ENCODE assay signal across 1 cellular context in the genomic region with DNA sequence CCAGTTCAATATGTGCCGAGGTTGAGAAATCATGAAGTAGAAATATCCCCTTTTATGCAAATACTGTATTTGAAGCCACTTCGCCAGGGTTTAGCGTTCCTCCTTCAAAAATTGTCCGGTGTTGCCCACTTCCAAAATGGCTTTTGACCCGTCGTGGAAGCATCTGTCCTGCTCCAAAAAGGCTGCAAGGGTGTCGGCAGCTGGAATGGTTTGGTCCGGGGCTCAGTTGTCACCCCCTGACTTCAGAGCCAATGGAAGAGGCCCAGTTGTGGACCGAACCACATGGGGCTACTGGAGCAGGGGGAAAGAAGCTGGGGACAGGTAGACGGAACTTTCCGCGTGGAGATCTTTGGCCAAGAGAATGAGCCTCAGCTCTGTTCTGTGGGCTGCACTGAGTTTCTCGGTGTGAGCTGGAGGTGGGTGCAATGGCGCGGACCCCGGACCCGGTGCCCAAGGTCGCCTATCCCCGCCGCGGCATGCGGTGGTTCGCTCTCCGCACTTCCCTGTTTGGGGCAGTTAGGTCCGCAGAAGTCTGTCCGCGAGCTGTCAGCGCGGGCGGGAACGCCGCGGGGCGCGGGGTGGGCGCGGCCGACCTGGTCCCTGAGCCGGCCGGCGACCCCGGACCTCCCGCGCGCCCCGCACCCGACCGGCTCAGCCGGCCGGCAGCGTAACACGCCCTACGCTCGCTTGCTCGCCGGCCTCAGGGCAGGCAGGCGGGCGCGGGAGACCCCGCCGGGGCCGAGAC.
A peak's percentile ranks its signal among the peaks of the same experiment; 100 is the strongest.
TF ChIP-seq lines count a peak whose summit lies in the region.

A gene (plus strand): TSS at position 527 of the 745 bp plus-strand sequence. CDS start 259 bp downstream, outside the sequence.

TF ChIP-seq in K562, 482 proteins besides CTCF, POLR2A, EP300 and RAD21 (continued from another document and continues in another):
- peak; percentile 86 for TF ChIP-seq EP400 (IDR thresholded peaks at IDR 0.05)
- TF ChIP-seq, protein P1, sequence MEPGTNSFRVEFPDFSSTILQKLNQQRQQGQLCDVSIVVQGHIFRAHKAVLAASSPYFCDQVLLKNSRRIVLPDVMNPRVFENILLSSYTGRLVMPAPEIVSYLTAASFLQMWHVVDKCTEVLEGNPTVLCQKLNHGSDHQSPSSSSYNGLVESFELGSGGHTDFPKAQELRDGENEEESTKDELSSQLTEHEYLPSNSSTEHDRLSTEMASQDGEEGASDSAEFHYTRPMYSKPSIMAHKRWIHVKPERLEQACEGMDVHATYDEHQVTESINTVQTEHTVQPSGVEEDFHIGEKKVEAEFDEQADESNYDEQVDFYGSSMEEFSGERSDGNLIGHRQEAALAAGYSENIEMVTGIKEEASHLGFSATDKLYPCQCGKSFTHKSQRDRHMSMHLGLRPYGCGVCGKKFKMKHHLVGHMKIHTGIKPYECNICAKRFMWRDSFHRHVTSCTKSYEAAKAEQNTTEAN (CRISPR knock-in tag; IDR thresholded peaks at IDR 0.05) = peak; percentile 79; the same call in 1 of the 2 replicates
- TF ChIP-seq PTBP1 (IDR thresholded peaks at IDR 0.05; ENCODE audit: low read depth, low read length) = no peak
- TF ChIP-seq, protein P2, sequence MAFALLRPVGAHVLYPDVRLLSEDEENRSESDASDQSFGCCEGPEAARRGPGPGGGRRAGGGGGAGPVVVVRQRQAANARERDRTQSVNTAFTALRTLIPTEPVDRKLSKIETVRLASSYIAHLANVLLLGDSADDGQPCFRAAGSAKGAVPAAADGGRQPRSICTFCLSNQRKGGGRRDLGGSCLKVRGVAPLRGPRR (CRISPR knock-in tag; IDR thresholded peaks at IDR 0.05) = 0 out of 2 replicates have a peak, but pooled peaks have one; percentile 7
- no peak for TF ChIP-seq CBX8 (IDR thresholded peaks at IDR 0.05; ENCODE audit: borderline replicate concordance, extremely low read depth, low read depth, low read length, poor library complexity, severe bottlenecking)
- no peak for TF ChIP-seq PTTG1 (tag; IDR thresholded peaks at IDR 0.05; ENCODE audit: low read depth)
- TF ChIP-seq, protein P3, sequence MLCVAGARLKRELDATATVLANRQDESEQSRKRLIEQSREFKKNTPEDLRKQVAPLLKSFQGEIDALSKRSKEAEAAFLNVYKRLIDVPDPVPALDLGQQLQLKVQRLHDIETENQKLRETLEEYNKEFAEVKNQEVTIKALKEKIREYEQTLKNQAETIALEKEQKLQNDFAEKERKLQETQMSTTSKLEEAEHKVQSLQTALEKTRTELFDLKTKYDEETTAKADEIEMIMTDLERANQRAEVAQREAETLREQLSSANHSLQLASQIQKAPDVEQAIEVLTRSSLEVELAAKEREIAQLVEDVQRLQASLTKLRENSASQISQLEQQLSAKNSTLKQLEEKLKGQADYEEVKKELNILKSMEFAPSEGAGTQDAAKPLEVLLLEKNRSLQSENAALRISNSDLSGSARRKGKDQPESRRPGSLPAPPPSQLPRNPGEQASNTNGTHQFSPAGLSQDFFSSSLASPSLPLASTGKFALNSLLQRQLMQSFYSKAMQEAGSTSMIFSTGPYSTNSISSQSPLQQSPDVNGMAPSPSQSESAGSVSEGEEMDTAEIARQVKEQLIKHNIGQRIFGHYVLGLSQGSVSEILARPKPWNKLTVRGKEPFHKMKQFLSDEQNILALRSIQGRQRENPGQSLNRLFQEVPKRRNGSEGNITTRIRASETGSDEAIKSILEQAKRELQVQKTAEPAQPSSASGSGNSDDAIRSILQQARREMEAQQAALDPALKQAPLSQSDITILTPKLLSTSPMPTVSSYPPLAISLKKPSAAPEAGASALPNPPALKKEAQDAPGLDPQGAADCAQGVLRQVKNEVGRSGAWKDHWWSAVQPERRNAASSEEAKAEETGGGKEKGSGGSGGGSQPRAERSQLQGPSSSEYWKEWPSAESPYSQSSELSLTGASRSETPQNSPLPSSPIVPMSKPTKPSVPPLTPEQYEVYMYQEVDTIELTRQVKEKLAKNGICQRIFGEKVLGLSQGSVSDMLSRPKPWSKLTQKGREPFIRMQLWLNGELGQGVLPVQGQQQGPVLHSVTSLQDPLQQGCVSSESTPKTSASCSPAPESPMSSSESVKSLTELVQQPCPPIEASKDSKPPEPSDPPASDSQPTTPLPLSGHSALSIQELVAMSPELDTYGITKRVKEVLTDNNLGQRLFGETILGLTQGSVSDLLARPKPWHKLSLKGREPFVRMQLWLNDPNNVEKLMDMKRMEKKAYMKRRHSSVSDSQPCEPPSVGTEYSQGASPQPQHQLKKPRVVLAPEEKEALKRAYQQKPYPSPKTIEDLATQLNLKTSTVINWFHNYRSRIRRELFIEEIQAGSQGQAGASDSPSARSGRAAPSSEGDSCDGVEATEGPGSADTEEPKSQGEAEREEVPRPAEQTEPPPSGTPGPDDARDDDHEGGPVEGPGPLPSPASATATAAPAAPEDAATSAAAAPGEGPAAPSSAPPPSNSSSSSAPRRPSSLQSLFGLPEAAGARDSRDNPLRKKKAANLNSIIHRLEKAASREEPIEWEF (CRISPR knock-in tag; IDR thresholded peaks at IDR 0.05) = no peak
- peak; percentile 97 for TF ChIP-seq POLR2G (IDR thresholded peaks at IDR 0.05; ENCODE audit: low read depth, low read length)
- no peak for TF ChIP-seq EGR1 (conservative IDR thresholded peaks at IDR 0.05)
- TF ChIP-seq SAFB (IDR thresholded peaks at IDR 0.05; ENCODE audit: borderline replicate concordance, low read depth, low read length) = no peak
- TF ChIP-seq, protein P4, sequence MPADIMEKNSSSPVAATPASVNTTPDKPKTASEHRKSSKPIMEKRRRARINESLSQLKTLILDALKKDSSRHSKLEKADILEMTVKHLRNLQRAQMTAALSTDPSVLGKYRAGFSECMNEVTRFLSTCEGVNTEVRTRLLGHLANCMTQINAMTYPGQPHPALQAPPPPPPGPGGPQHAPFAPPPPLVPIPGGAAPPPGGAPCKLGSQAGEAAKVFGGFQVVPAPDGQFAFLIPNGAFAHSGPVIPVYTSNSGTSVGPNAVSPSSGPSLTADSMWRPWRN (IDR thresholded peaks at IDR 0.05; ENCODE audit: low read depth) = no peak
- TF ChIP-seq, protein P5, sequence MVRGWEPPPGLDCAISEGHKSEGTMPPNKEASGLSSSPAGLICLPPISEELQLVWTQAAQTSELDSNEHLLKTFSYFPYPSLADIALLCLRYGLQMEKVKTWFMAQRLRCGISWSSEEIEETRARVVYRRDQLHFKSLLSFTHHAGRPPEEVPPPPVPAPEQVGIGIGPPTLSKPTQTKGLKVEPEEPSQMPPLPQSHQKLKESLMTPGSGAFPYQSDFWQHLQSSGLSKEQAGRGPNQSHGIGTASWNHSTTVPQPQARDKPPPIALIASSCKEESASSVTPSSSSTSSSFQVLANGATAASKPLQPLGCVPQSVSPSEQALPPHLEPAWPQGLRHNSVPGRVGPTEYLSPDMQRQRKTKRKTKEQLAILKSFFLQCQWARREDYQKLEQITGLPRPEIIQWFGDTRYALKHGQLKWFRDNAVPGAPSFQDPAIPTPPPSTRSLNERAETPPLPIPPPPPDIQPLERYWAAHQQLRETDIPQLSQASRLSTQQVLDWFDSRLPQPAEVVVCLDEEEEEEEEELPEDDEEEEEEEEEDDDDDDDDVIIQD (CRISPR knock-in tag; IDR thresholded peaks at IDR 0.05) = no peak
- no peak for TF ChIP-seq MYBL2 (IDR thresholded peaks at IDR 0.05; ENCODE audit: low read depth)
- TF ChIP-seq MYBL2 (CRISPR knock-in tag; IDR thresholded peaks at IDR 0.05; ENCODE audit: borderline replicate concordance) = no peak
- TF ChIP-seq ZNF133 (CRISPR knock-in tag; IDR thresholded peaks at IDR 0.05) = no peak
- peak; percentile 92 to 100 for TF ChIP-seq NONO (IDR thresholded peaks at IDR 0.05; ENCODE audit: low read depth in 2 of 2, low read length in 1 of 2)
- no peak for TF ChIP-seq ZNF586 (CRISPR knock-in tag; conservative IDR thresholded peaks at IDR 0.05)
- no peak for TF ChIP-seq ZC3H4 (CRISPR knock-in tag; IDR thresholded peaks at IDR 0.05; ENCODE audit: borderline replicate concordance)
- no peak for TF ChIP-seq HEY1 (CRISPR knock-in tag; IDR thresholded peaks at IDR 0.05; ENCODE audit: borderline replicate concordance)
- 0 out of 2 replicates have a peak, but pooled peaks have one; percentile 38 for TF ChIP-seq ZSCAN32 (CRISPR knock-in tag; IDR thresholded peaks at IDR 0.05)
- TF ChIP-seq, protein P6, sequence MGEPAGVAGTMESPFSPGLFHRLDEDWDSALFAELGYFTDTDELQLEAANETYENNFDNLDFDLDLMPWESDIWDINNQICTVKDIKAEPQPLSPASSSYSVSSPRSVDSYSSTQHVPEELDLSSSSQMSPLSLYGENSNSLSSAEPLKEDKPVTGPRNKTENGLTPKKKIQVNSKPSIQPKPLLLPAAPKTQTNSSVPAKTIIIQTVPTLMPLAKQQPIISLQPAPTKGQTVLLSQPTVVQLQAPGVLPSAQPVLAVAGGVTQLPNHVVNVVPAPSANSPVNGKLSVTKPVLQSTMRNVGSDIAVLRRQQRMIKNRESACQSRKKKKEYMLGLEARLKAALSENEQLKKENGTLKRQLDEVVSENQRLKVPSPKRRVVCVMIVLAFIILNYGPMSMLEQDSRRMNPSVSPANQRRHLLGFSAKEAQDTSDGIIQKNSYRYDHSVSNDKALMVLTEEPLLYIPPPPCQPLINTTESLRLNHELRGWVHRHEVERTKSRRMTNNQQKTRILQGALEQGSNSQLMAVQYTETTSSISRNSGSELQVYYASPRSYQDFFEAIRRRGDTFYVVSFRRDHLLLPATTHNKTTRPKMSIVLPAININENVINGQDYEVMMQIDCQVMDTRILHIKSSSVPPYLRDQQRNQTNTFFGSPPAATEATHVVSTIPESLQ (CRISPR knock-in tag; IDR thresholded peaks at IDR 0.05) = no peak
- 0 out of 2 replicates have a peak, but pooled peaks have one; percentile 65 for TF ChIP-seq ZNF584 (CRISPR knock-in tag; IDR thresholded peaks at IDR 0.05; ENCODE audit: low read depth)
- TF ChIP-seq U2AF1 (optimal IDR thresholded peaks at IDR 0.05; ENCODE audit: low read depth, low read length) = no peak
- 0 out of 2 replicates have a peak, but pooled peaks have one; percentile 4 for TF ChIP-seq ZNF239 (CRISPR knock-in tag; IDR thresholded peaks at IDR 0.05)
- TF ChIP-seq, protein P7, sequence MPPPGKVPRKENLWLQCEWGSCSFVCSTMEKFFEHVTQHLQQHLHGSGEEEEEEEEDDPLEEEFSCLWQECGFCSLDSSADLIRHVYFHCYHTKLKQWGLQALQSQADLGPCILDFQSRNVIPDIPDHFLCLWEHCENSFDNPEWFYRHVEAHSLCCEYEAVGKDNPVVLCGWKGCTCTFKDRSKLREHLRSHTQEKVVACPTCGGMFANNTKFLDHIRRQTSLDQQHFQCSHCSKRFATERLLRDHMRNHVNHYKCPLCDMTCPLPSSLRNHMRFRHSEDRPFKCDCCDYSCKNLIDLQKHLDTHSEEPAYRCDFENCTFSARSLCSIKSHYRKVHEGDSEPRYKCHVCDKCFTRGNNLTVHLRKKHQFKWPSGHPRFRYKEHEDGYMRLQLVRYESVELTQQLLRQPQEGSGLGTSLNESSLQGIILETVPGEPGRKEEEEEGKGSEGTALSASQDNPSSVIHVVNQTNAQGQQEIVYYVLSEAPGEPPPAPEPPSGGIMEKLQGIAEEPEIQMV (tag; conservative IDR thresholded peaks at IDR 0.05; ENCODE audit: low read depth) = 0 out of 2 replicates have a peak, but pooled peaks have one; percentile 5
- TF ChIP-seq, protein P8, sequence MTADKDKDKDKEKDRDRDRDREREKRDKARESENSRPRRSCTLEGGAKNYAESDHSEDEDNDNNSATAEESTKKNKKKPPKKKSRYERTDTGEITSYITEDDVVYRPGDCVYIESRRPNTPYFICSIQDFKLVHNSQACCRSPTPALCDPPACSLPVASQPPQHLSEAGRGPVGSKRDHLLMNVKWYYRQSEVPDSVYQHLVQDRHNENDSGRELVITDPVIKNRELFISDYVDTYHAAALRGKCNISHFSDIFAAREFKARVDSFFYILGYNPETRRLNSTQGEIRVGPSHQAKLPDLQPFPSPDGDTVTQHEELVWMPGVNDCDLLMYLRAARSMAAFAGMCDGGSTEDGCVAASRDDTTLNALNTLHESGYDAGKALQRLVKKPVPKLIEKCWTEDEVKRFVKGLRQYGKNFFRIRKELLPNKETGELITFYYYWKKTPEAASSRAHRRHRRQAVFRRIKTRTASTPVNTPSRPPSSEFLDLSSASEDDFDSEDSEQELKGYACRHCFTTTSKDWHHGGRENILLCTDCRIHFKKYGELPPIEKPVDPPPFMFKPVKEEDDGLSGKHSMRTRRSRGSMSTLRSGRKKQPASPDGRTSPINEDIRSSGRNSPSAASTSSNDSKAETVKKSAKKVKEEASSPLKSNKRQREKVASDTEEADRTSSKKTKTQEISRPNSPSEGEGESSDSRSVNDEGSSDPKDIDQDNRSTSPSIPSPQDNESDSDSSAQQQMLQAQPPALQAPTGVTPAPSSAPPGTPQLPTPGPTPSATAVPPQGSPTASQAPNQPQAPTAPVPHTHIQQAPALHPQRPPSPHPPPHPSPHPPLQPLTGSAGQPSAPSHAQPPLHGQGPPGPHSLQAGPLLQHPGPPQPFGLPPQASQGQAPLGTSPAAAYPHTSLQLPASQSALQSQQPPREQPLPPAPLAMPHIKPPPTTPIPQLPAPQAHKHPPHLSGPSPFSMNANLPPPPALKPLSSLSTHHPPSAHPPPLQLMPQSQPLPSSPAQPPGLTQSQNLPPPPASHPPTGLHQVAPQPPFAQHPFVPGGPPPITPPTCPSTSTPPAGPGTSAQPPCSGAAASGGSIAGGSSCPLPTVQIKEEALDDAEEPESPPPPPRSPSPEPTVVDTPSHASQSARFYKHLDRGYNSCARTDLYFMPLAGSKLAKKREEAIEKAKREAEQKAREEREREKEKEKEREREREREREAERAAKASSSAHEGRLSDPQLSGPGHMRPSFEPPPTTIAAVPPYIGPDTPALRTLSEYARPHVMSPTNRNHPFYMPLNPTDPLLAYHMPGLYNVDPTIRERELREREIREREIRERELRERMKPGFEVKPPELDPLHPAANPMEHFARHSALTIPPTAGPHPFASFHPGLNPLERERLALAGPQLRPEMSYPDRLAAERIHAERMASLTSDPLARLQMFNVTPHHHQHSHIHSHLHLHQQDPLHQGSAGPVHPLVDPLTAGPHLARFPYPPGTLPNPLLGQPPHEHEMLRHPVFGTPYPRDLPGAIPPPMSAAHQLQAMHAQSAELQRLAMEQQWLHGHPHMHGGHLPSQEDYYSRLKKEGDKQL (CRISPR knock-in tag; IDR thresholded peaks at IDR 0.05; ENCODE audit: borderline replicate concordance) = no peak
- TF ChIP-seq NR4A1 (CRISPR knock-in tag; IDR thresholded peaks at IDR 0.05) = no peak
- peak; percentile 53 for TF ChIP-seq NR4A1 (tag; IDR thresholded peaks at IDR 0.05)
- no peak for TF ChIP-seq ZNF316 (IDR thresholded peaks at IDR 0.05)
- TF ChIP-seq, protein P9, sequence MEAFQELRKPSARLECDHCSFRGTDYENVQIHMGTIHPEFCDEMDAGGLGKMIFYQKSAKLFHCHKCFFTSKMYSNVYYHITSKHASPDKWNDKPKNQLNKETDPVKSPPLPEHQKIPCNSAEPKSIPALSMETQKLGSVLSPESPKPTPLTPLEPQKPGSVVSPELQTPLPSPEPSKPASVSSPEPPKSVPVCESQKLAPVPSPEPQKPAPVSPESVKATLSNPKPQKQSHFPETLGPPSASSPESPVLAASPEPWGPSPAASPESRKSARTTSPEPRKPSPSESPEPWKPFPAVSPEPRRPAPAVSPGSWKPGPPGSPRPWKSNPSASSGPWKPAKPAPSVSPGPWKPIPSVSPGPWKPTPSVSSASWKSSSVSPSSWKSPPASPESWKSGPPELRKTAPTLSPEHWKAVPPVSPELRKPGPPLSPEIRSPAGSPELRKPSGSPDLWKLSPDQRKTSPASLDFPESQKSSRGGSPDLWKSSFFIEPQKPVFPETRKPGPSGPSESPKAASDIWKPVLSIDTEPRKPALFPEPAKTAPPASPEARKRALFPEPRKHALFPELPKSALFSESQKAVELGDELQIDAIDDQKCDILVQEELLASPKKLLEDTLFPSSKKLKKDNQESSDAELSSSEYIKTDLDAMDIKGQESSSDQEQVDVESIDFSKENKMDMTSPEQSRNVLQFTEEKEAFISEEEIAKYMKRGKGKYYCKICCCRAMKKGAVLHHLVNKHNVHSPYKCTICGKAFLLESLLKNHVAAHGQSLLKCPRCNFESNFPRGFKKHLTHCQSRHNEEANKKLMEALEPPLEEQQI (IDR thresholded peaks at IDR 0.05) = no peak; the same call in 1 of the 2 replicates
- TF ChIP-seq ZBTB17 (CRISPR knock-in tag; IDR thresholded peaks at IDR 0.05) = 0 out of 2 replicates have a peak, but pooled peaks have one; percentile 56
- TF ChIP-seq PHF20 (IDR thresholded peaks at IDR 0.05; ENCODE audit: partially characterized antibody) = peak; percentile 47
- TF ChIP-seq TAF1 (IDR thresholded peaks at IDR 0.05; ENCODE audit: control insufficient read depth, extremely low read depth, insufficient read depth, low read length, severe bottlenecking) = peak; percentile 88
